Comparison of ENCODE assay signal across 16 cellular contexts in the genomic region with DNA sequence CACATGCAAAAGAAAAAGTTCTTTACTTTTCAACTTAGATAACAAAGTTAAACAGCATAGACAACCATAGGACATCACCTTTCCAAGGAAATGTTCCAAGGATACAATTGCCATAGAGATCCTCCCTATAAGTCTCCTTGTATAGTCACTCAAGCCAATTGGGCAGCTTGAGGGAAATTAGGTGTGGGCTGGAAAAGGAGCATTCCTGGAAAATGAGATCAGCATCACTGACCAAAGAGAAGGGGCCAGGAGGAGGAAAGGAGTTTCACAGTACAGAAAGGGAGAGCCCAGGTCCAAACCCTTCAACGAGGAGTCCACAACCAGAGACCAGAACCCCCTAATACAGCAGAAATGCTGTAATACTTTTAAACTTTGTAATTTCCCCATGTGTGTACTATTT.
DNase-seq lines count a peak whose midpoint lies in the region; ATAC-seq and TF ChIP-seq lines count a peak whose summit lies in the region.
"Had no signal": no experiment of that assay in that cellular context is flagged by ENCODE, and none has a peak within 500 bp of the region (broad histone marks: within the 10 kb centered on the region; RNA-seq: fewer than 3 reads in every experiment).

No MANE protein-coding gene starts in this region.

- DNase-seq in ELF-1 (ENCODE audit: low read depth, low spot score) = peak; percentile 39
- DNase-seq in RWPE2 (ENCODE audit: low spot score) = no peak
- peak; percentile 18 for DNase-seq in fibroblast of peridontal ligament (ENCODE audit: extremely low read depth)
- peak; percentile 85 for DNase-seq in mesendoderm
- no peak for DNase-seq in Karpas-422
- no peak for DNase-seq in head of caudate nucleus
- DNase-seq: KBM-7, NCI-H1048, NCI-H1436 treated with DMSO at 0.1 percent for 48 hours, NCI-H2081, NCI-H510A had no signal

- no peak overlapping the region for H2BK15ac ChIP-seq in mesendoderm (replicated peaks; ENCODE audit: low read depth)

- no peaks in the 10 kb centered on the region for H3K9me2 ChIP-seq in Karpas-422 (replicated peaks; ENCODE audit: insufficient read depth, low read length)

- H3K4ac ChIP-seq in mesendoderm (ENCODE audit: low read depth, low read length) = no peak overlapping the region

- H3K4me2 ChIP-seq in mesendoderm (ENCODE audit: low read length) (no peak overlapping the region), Karpas-422 (ENCODE audit: low read depth, low read length, poor library complexity, severe bottlenecking) (no peak overlapping the region)
- H3K4me2 ChIP-seq: A549; BLaER1 treated with 17β-estradiol and CSF1 and Interleukin-3, amounts not matched to agents 10 nM and 100 nM; GM23338 had no signal

- no peak overlapping the region for H4K8ac ChIP-seq in mesendoderm (ENCODE audit: low read depth, low read length)

- no peak overlapping the region for H4K5ac ChIP-seq in mesendoderm (ENCODE audit: low read length)

- H3K27me3 ChIP-seq in RWPE2 (ENCODE audit: insufficient read depth, poor library complexity, severe bottlenecking) (no peaks in the 10 kb centered on the region), mesendoderm (ENCODE audit: insufficient read depth, low read length, poor library complexity) (no peaks in the 10 kb centered on the region), Karpas-422 (ENCODE audit: low read length) (no peaks in the 10 kb centered on the region)
- H3K27me3 ChIP-seq: BLaER1 treated with 17β-estradiol and CSF1 and Interleukin-3, amounts not matched to agents 10 nM and 100 nM had no signal

- H3K9me3 ChIP-seq in RWPE2 (ENCODE audit: severe bottlenecking) = no peaks in the 10 kb centered on the region
- H3K9me3 ChIP-seq in Karpas-422 (ENCODE audit: low read length) = no peaks in the 10 kb centered on the region
- H3K9me3 ChIP-seq: A549; BLaER1 treated with 17β-estradiol and CSF1 and Interleukin-3, amounts not matched to agents 10 nM and 100 nM had no signal

- no peak overlapping the region for H3K56ac ChIP-seq in mesendoderm (ENCODE audit: low read length)

- H3K79me1 ChIP-seq in mesendoderm (ENCODE audit: low read length) = no peaks in the 10 kb centered on the region

- no peak overlapping the region for H2AFZ ChIP-seq in Karpas-422 (ENCODE audit: low read length)
- H2AFZ ChIP-seq: GM23338 had no signal

- intact Hi-C loops in head of caudate nucleus (cut with DNase I) = no loop called here

- no peak for TF ChIP-seq CTCF in RWPE2 (IDR thresholded peaks at IDR 0.05; ENCODE audit: poor library complexity, severe bottlenecking)

- H3K27ac ChIP-seq in RWPE2 (ENCODE audit: poor library complexity, severe bottlenecking) (no peak overlapping the region), mesendoderm (ENCODE audit: low read depth, low read length) (no peak overlapping the region), Karpas-422 (ENCODE audit: low read length) (no peak overlapping the region)
- H3K27ac ChIP-seq: A549; BLaER1 treated with 17β-estradiol and CSF1 and Interleukin-3, amounts not matched to agents 10 nM and 100 nM had no signal

- no peak overlapping the region for H3K23ac ChIP-seq in mesendoderm (ENCODE audit: low read length)

- no peak overlapping the region for H3K4me3 ChIP-seq in RWPE2 (ENCODE audit: severe bottlenecking)
- no peak overlapping the region for H3K4me3 ChIP-seq in mesendoderm (ENCODE audit: low read length)
- H3K4me3 ChIP-seq in Karpas-422 (ENCODE audit: low read length) = no peak overlapping the region
- H3K4me3 ChIP-seq: A549; BLaER1 treated with 17β-estradiol and CSF1 and Interleukin-3, amounts not matched to agents 10 nM and 100 nM; GM23338 had no signal

- WGBS in mesendoderm (ENCODE audit: extremely low coverage, insufficient coverage, low lambda C conversion rate) = no CpG with 5 or more reads among the region's 1 CpG

- no peak overlapping the region for H3K9ac ChIP-seq in mesendoderm (ENCODE audit: low read length)
- no peak overlapping the region for H3K9ac ChIP-seq in Karpas-422 (ENCODE audit: low read length)
- H3K9ac ChIP-seq: BLaER1 treated with 17β-estradiol and CSF1 and Interleukin-3, amounts not matched to agents 10 nM and 100 nM had no signal

- H3K36me3 ChIP-seq in RWPE2 (ENCODE audit: low read depth) = no peaks in the 10 kb centered on the region
- no peaks in the 10 kb centered on the region for H3K36me3 ChIP-seq in mesendoderm (ENCODE audit: control insufficient read depth, insufficient read depth, low read length)
- no peaks in the 10 kb centered on the region for H3K36me3 ChIP-seq in Karpas-422 (ENCODE audit: insufficient read depth, low read length)
- H3K36me3 ChIP-seq: BLaER1 treated with 17β-estradiol and CSF1 and Interleukin-3, amounts not matched to agents 10 nM and 100 nM had no signal

- no peak overlapping the region for H2AK5ac ChIP-seq in mesendoderm (ENCODE audit: low read length)

- ATAC-seq in RWPE2 (ENCODE audit: low read depth) (peak; percentile 29; the same call in 1 of the 3 replicates), GM18517 (IDR thresholded peaks at IDR 0.05; ENCODE audit: unreplicated experiment) (no peak), HG02588 (IDR thresholded peaks at IDR 0.05; ENCODE audit: unreplicated experiment) (no peak)
- ATAC-seq: A549, GM23338 had no signal

- no peak overlapping the region for H2BK5ac ChIP-seq in mesendoderm (ENCODE audit: low read length)

- no peaks in the 10 kb centered on the region for H3K79me2 ChIP-seq in mesendoderm (ENCODE audit: control insufficient read depth, insufficient read depth, low read length)
- H3K79me2 ChIP-seq in Karpas-422 (ENCODE audit: low read length) = no peaks in the 10 kb centered on the region

- H4K20me1 ChIP-seq in Karpas-422 (ENCODE audit: insufficient read depth, low read depth, low read length) = no peaks in the 10 kb centered on the region
- H4K20me1 ChIP-seq: BLaER1 treated with 17β-estradiol and CSF1 and Interleukin-3, amounts not matched to agents 10 nM and 100 nM had no signal

- no peak overlapping the region for H3K18ac ChIP-seq in mesendoderm (ENCODE audit: low read length)

- H3K4me1 ChIP-seq in RWPE2 (ENCODE audit: insufficient read depth, poor library complexity, severe bottlenecking) = no peaks in the 10 kb centered on the region
- H3K4me1 ChIP-seq in mesendoderm (ENCODE audit: control insufficient read depth, low read depth, low read length) = peaks cover 3% of the 10 kb centered on the region
- no peaks in the 10 kb centered on the region for H3K4me1 ChIP-seq in Karpas-422 (ENCODE audit: low read length)
- H3K4me1 ChIP-seq: A549; BLaER1 treated with 17β-estradiol and CSF1 and Interleukin-3, amounts not matched to agents 10 nM and 100 nM had no signal

- H2BK120ac ChIP-seq in mesendoderm (ENCODE audit: low read depth, low read length) = no peak overlapping the region

Comparison
In these comparisons a context has a peak if more than half of its experiments do, and no peak if none do; other contexts are left out.
1. DNase-seq: peak in ELF-1 (single experiment), fibroblast of peridontal ligament (single experiment) and mesendoderm (single experiment); none in RWPE2 (single experiment), Karpas-422 (single experiment) and head of caudate nucleus (0 of 42).